9 cellular contexts compared by ENCODE assay signal in genomic region chr10:74293686-74294365, GRCh38.
DNase-seq lines count a peak whose midpoint lies in the region; ATAC-seq, FAIRE-seq and TF ChIP-seq lines count a peak whose summit lies in the region.
"Had no signal": no experiment of that assay in that cellular context is flagged by ENCODE, and none has a peak within 500 bp of the region (broad histone marks: within the 10 kb centered on the region; RNA-seq: fewer than 3 reads in every experiment).

No MANE protein-coding gene starts in this region.

- no peaks in the 10 kb centered on the region for H3K27me3 ChIP-seq in ACC112 (ENCODE audit: insufficient read depth, low read length)
- H3K27me3 ChIP-seq in gastrocnemius medialis = no peaks in the 10 kb centered on the region

- FAIRE-seq in RCC 7860 (lab: Jason Lieb, UNC) = peak; percentile 16

- ATAC-seq in GM21825 (IDR thresholded peaks at IDR 0.05; ENCODE audit: unreplicated experiment) = no peak
- ATAC-seq in gastrocnemius medialis = no peak
- no peak for ATAC-seq in GM21515 (IDR thresholded peaks at IDR 0.05; ENCODE audit: unreplicated experiment)

- H3K4me1 ChIP-seq in ACC112 (ENCODE audit: control insufficient read depth, insufficient read depth, low read length, unreplicated experiment) (peaks cover 46% of the 10 kb centered on the region), gastrocnemius medialis (peaks cover 22 to 34% of the 10 kb centered on the region in 2 donors)

- no peak for TF ChIP-seq CTCF in foreskin fibroblast (IDR thresholded peaks at IDR 0.05; ENCODE audit: low read depth, low read length)
- TF ChIP-seq CTCF in gastrocnemius medialis (IDR thresholded peaks at IDR 0.05 in 4 of 5, conservative IDR thresholded peaks at IDR 0.05 in 1 of 5) = no peak

- DNase-seq in HS-27A (ENCODE audit: low read depth) (peak; percentile 42), RCC 7860 (ENCODE audit: low spot score) (no peak), foreskin fibroblast (peak; percentile 42 to 71), HuH-7 (ENCODE audit: low spot score) (no peak), gastrocnemius medialis (no peak)
- DNase-seq: nucleus accumbens had no signal

- peaks cover 28% of the 10 kb centered on the region for H3K79me2 ChIP-seq in ACC112 (ENCODE audit: control insufficient read depth, insufficient read depth, low read length, unreplicated experiment)

- H3K27ac ChIP-seq in ACC112 (ENCODE audit: low read depth, low read length) (peak overlapping the region; percentile 99), gastrocnemius medialis (no peak overlapping the region)

- no peaks in the 10 kb centered on the region for H3K36me3 ChIP-seq in ACC112 (ENCODE audit: insufficient read depth, low read length)
- no peaks in the 10 kb centered on the region for H3K36me3 ChIP-seq in gastrocnemius medialis

- in situ Hi-C loops in gastrocnemius medialis (cut with MboI; ENCODE audit: low sequenced_read_pairs in 4 of 4) = no loop called here

- intact Hi-C loops in gastrocnemius medialis (cut with DNase I; ENCODE audit: low total_unique reads) = no loop called here

- no peaks in the 10 kb centered on the region for H3K9me3 ChIP-seq in gastrocnemius medialis

- H3K4me3 ChIP-seq in ACC112 (ENCODE audit: low read depth, low read length) (peak overlapping the region; percentile 60), foreskin fibroblast (ENCODE audit: low read depth in 1 of 2, low read length in 2 of 2) (no peak overlapping the region), gastrocnemius medialis (no peak overlapping the region)

- H2AFZ ChIP-seq in ACC112 (ENCODE audit: low read length, unreplicated experiment) = no peak overlapping the region

- TF ChIP-seq POLR2A in gastrocnemius medialis (IDR thresholded peaks at IDR 0.05) = no peak

Comparison
In these comparisons a context has a peak if more than half of its experiments do, and no peak if none do; other contexts are left out.
1. DNase-seq: peak in HS-27A (single experiment) and foreskin fibroblast (2 of 2); none in RCC 7860 (single experiment), HuH-7 (single experiment) and gastrocnemius medialis (0 of 2).